Comparison of ENCODE assay signal across 14 cellular contexts in the genomic region with DNA sequence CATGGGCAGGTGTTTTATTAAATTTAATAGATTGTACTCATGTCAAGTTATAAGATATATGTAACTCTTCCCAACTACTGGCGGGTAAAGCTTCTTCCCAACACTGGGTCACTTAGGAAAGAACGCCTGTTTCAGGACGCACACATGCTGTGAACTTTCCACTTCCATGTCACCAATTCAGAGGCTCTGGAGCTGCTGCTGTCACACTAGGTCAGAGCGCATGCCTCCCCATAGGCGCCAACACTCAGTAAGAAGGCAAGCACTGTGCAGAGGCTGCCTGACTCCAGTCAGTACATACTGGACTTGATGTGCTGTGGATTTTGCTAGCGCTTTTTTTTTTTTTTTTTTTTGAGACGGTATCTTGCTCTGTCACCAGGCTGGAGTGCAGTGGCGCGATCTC. TPM values are rescaled to one million over a fixed set of nuclear protein-coding genes. Genes with fewer than 3 reads are reported as not detected.
DNase-seq lines count a peak whose midpoint lies in the region; ATAC-seq and TF ChIP-seq lines count a peak whose summit lies in the region.
"Had no signal": no experiment of that assay in that cellular context is flagged by ENCODE, and none has a peak within 500 bp of the region (broad histone marks: within the 10 kb centered on the region; RNA-seq: fewer than 3 reads in every experiment).

No MANE protein-coding gene starts in this region.

- H3K4me1 ChIP-seq in left ventricle myocardium inferior (peaks cover 52% of the 10 kb centered on the region), psoas muscle (peaks cover 50% of the 10 kb centered on the region)

- ATAC-seq in left cardiac atrium (no peak), psoas muscle (no peak), HG02981 (IDR thresholded peaks at IDR 0.05; ENCODE audit: unreplicated experiment) (no peak)

- intact Hi-C loops in left ventricle myocardium inferior (cut with micrococcal nuclease) (no loop called here), left cardiac atrium (cut with DNase I) (no loop called here), psoas muscle (cut with DNase I) (no loop called here)

- DNase-seq in left ventricle myocardium inferior (no peak), left cardiac atrium (no peak), immature natural killer cell (no peak), psoas muscle (peak in 1 of 2 donors; percentile 15), inferior parietal cortex (ENCODE audit: extremely low spot score) (no peak), AML-193 (lab: John Stamatoyannopoulos, UW) (no peak)
- DNase-seq: 8988T; Calu3; CD4-positive, alpha-beta T cell; DMS 273 treated with DMSO at 0.1 percent for 48 hours; DMS79; GM23248 had no signal

- peaks cover 5 to 25% (median 17%) of the 10 kb centered on the region in 3 donors for H3K27me3 Mint-ChIP-seq in immature natural killer cell (ENCODE audit: low read depth in 3 of 3)
- H3K27me3 Mint-ChIP-seq: CD4-positive, alpha-beta T cell had no signal

- peaks cover 0 to 4% (median 0%) of the 10 kb centered on the region in 6 donors for H3K9me3 Mint-ChIP-seq in immature natural killer cell
- H3K9me3 Mint-ChIP-seq: CD4-positive, alpha-beta T cell had no signal

- no peak overlapping the region for H3K4me3 ChIP-seq in left ventricle myocardium inferior
- no peak overlapping the region for H3K4me3 ChIP-seq in psoas muscle
- H3K4me3 ChIP-seq: BLaER1 treated with 17β-estradiol and CSF1 and Interleukin-3, amounts not matched to agents 10 nM and 100 nM; GM23248 had no signal

- H3K9me3 ChIP-seq in left ventricle myocardium inferior (replicated peaks) (peaks cover 5% of the 10 kb centered on the region), psoas muscle (no peaks in the 10 kb centered on the region)

- H3K36me3 ChIP-seq in left ventricle myocardium inferior (peaks cover 56% of the 10 kb centered on the region), psoas muscle (ENCODE audit: insufficient read depth in 1 of 2, low read depth in 1 of 2) (peaks cover 0 to 38% of the 10 kb centered on the region in 2 donors)

- no peaks in the 10 kb centered on the region for H3K27me3 ChIP-seq in left ventricle myocardium inferior (ENCODE audit: low read depth)
- H3K27me3 ChIP-seq in psoas muscle (ENCODE audit: insufficient read depth in 3 of 3, low read length in 2 of 3) = no peaks in the 10 kb centered on the region
- H3K27me3 ChIP-seq: BLaER1 treated with 17β-estradiol and CSF1 and Interleukin-3, amounts not matched to agents 10 nM and 100 nM had no signal

- peaks cover 29 to 57% (median 30%) of the 10 kb centered on the region in 3 donors for H3K36me3 Mint-ChIP-seq in immature natural killer cell

- 87 to 90% (median 87%) methylated on average over 7 to 9 of the region's 9 CpGs for WGBS in psoas muscle, 3 donors

- H3K4me3 Mint-ChIP-seq in immature natural killer cell = peak overlapping the region in 2 of 5 donors; percentile 26 to 39
- H3K4me3 Mint-ChIP-seq: CD4-positive, alpha-beta T cell had no signal

- H3K27ac ChIP-seq in left ventricle myocardium inferior (replicated peaks) (peak overlapping the region; percentile 42), psoas muscle (peak overlapping the region; percentile 95)
- H3K27ac ChIP-seq: GM23248 had no signal

- peak overlapping the region; percentile 29 to 100 (median 86) for H3K27ac Mint-ChIP-seq in immature natural killer cell
- H3K27ac Mint-ChIP-seq: CD4-positive, alpha-beta T cell had no signal

- TF ChIP-seq CTCF in left ventricle myocardium inferior (IDR thresholded peaks at IDR 0.05; ENCODE audit: borderline replicate concordance) (no peak), psoas muscle (IDR thresholded peaks at IDR 0.05) (no peak)

- peaks cover 59 to 78% of the 10 kb centered on the region in 2 donors for H3K4me1 Mint-ChIP-seq in immature natural killer cell

RNA-seq across cellular contexts. Expression of a gene that starts 17.2 kb away (rescaled TPM):
- total RNA-seq in left ventricle myocardium inferior (15.4 TPM), left cardiac atrium (10 to 100 TPM; 15.6 to 16.2 TPM), psoas muscle (10 to 100 TPM; 21.9 to 54.0 (median 31.9) TPM)
- polyA plus RNA-seq in immature natural killer cell (10 to 100 TPM; 36.3 to 39.2 (median 39.0) TPM), psoas muscle (10 to 100 TPM; 26.9 to 39.7 (median 30.2) TPM)

RNA-seq across cellular contexts. Expression of a gene that starts 46.7 kb away (rescaled TPM):
- total RNA-seq in left ventricle myocardium inferior (11.8 TPM), left cardiac atrium (under 1 TPM; 0.38 to 0.50 TPM), psoas muscle (1 to 10 TPM in 3 of 4 donors, under 1 TPM in 1; 0.32 to 3.1 (median 2.0) TPM)
- polyA plus RNA-seq in immature natural killer cell (1 to 10 TPM in 1 of 3 donors, not detected in 2; 2.5 TPM), psoas muscle (under 1 TPM; 0.51 to 0.95 (median 0.60) TPM)
- total RNA-seq: Calu3, GM23248 had no signal
- polyA plus RNA-seq: GM23248 had no signal
